Comparison of ENCODE assay signal across 26 cellular contexts in the genomic region with DNA sequence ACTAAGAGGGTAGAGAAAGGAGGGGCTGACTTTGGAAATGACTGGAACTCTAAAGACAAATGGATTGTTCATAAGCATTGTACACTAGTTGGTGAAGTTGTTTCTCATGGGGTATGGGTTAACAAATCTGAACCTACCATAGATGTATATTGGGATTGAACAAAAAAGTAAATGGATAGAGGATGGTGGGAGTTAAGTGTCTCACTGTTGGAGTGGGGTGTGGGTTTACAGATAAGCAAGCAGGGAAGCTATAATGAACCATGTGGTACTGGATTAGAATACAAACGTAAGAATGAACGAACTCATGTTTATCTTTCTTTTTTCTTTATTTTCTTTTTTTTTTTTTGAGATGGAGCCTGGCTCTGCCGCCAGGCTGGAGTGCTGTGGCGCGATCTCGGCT.
"Had no signal": no experiment of that assay in that cellular context is flagged by ENCODE, and none has a peak within 500 bp of the region (broad histone marks: within the 10 kb centered on the region; RNA-seq: fewer than 3 reads in every experiment).

No MANE protein-coding gene starts in this region.

- FAIRE-seq: colon, endothelial cell of umbilical vein had no signal

- H3K27ac Mint-ChIP-seq: dendritic cell treated with granulocyte-macrophage colony-stimulating factor and Interleukin-4, amounts not matched to agents 40 ng/mL and 50 ng/mL, for 4 days; endodermal cell had no signal

- H3K9me3 Mint-ChIP-seq: dendritic cell treated with granulocyte-macrophage colony-stimulating factor and Interleukin-4, amounts not matched to agents 40 ng/mL and 50 ng/mL, for 4 days; effector memory CD8-positive, alpha-beta T cell had no signal

- H3K4me3 ChIP-seq: colonic mucosa, coronary artery, dorsolateral prefrontal cortex, esophagus muscularis mucosa, esophagus squamous epithelium, gastrocnemius medialis, gastroesophageal sphincter, heart left ventricle, heart right ventricle had no signal

- H3K27ac ChIP-seq: colonic mucosa, coronary artery, dorsolateral prefrontal cortex, epithelial cell of prostate, esophagus muscularis mucosa, esophagus squamous epithelium, foreskin keratinocyte, gastrocnemius medialis, gastroesophageal sphincter, heart left ventricle, heart right ventricle had no signal

- H3K9me3 ChIP-seq: colonic mucosa, esophagus muscularis mucosa, esophagus squamous epithelium, gastrocnemius medialis, gastroesophageal sphincter, heart left ventricle, heart right ventricle had no signal

- H3K4me1 ChIP-seq: colonic mucosa, esophagus muscularis mucosa, esophagus squamous epithelium, foreskin keratinocyte, gastrocnemius medialis, gastroesophageal sphincter, heart right ventricle had no signal

- H3K27me3 ChIP-seq: colonic mucosa, dorsolateral prefrontal cortex, esophagus muscularis mucosa, esophagus squamous epithelium, foreskin keratinocyte, gastrocnemius medialis, gastroesophageal sphincter, heart left ventricle, heart right ventricle had no signal

- H3K4me1 Mint-ChIP-seq: endodermal cell had no signal

- H3K36me3 ChIP-seq: colonic mucosa, gastrocnemius medialis had no signal

- H3K27me3 Mint-ChIP-seq: dendritic cell treated with granulocyte-macrophage colony-stimulating factor and Interleukin-4, amounts not matched to agents 40 ng/mL and 50 ng/mL, for 4 days; effector memory CD8-positive, alpha-beta T cell had no signal

- H3K4me3 Mint-ChIP-seq: dendritic cell treated with granulocyte-macrophage colony-stimulating factor and Interleukin-4, amounts not matched to agents 40 ng/mL and 50 ng/mL, for 4 days; effector memory CD8-positive, alpha-beta T cell; endodermal cell had no signal

- ATAC-seq: effector memory CD8-positive, alpha-beta T cell; esophagus mucosa; foreskin keratinocyte; gastrocnemius medialis; gastroesophageal sphincter; heart left ventricle; heart right ventricle had no signal

- DNase-seq: colonic mucosa; cortex of kidney; dermis blood vessel endothelial cell; dorsolateral prefrontal cortex; effector CD4-positive, alpha-beta T cell; effector CD8-positive, alpha-beta T cell; effector memory CD4-positive, alpha-beta T cell; effector memory CD8-positive, alpha-beta T cell; endodermal cell; esophagus squamous epithelium; foreskin fibroblast; foreskin keratinocyte; foreskin melanocyte; gastrocnemius medialis; glutamatergic neuron; head of caudate nucleus; heart left ventricle; heart right ventricle had no signal
